1 cellular context compared by ENCODE assay signal in the genomic region with DNA sequence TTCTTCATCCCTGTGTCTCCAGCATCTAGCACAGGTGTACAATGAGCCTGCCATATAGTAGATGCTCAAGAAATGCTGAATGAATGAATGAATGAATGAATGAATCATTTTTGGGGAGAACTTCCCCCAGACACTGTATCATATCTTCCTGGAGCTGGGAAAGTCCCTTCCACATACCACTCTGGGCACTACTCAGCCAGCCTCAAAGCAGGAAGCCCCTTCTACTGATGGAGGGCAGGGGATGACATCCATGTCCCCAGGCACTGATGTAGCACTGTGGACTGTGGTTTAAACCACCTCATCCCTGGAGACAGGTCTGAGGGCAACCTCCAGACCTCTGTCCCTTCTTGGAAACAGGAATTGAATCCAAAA.
TF ChIP-seq lines count a peak whose summit lies in the region.

No MANE protein-coding gene starts in this region.

TF ChIP-seq in IMR-90, 13 proteins besides CTCF, POLR2A, EP300 and RAD21:
- TF ChIP-seq MAZ (IDR thresholded peaks at IDR 0.05; ENCODE audit: borderline replicate concordance, low read depth, low read length), result no peak
- no peak for TF ChIP-seq MAFK (IDR thresholded peaks at IDR 0.05; ENCODE audit: low read depth, low read length)
- TF ChIP-seq BHLHE40 (IDR thresholded peaks at IDR 0.05; ENCODE audit: low read depth, low read length), result no peak
- no peak for TF ChIP-seq CHD1 (IDR thresholded peaks at IDR 0.05; ENCODE audit: low read depth, low read length)
- TF ChIP-seq SMC3 (IDR thresholded peaks at IDR 0.05; ENCODE audit: low read depth, low read length), result no peak
- no peak for TF ChIP-seq CEBPB (IDR thresholded peaks at IDR 0.05; ENCODE audit: low read depth, low read length)
- TF ChIP-seq MXI1 (IDR thresholded peaks at IDR 0.05; ENCODE audit: borderline replicate concordance, low read depth, low read length), result no peak
- no peak for TF ChIP-seq FOS (IDR thresholded peaks at IDR 0.05; ENCODE audit: low read depth, low read length)
- TF ChIP-seq, protein P1, sequence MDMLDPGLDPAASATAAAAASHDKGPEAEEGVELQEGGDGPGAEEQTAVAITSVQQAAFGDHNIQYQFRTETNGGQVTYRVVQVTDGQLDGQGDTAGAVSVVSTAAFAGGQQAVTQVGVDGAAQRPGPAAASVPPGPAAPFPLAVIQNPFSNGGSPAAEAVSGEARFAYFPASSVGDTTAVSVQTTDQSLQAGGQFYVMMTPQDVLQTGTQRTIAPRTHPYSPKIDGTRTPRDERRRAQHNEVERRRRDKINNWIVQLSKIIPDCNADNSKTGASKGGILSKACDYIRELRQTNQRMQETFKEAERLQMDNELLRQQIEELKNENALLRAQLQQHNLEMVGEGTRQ (IDR thresholded peaks at IDR 0.05; ENCODE audit: low read depth, low read length), result no peak
- TF ChIP-seq NFE2L2 (IDR thresholded peaks at IDR 0.05; ENCODE audit: low read depth, low read length), result no peak
- TF ChIP-seq RCOR1 (IDR thresholded peaks at IDR 0.05; ENCODE audit: insufficient replicate concordance, low read length), result no peak
- TF ChIP-seq, protein P2, sequence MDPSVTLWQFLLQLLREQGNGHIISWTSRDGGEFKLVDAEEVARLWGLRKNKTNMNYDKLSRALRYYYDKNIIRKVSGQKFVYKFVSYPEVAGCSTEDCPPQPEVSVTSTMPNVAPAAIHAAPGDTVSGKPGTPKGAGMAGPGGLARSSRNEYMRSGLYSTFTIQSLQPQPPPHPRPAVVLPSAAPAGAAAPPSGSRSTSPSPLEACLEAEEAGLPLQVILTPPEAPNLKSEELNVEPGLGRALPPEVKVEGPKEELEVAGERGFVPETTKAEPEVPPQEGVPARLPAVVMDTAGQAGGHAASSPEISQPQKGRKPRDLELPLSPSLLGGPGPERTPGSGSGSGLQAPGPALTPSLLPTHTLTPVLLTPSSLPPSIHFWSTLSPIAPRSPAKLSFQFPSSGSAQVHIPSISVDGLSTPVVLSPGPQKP (IDR thresholded peaks at IDR 0.05; ENCODE audit: borderline replicate concordance, low read depth, low read length), result no peak
- TF ChIP-seq RFX5 (IDR thresholded peaks at IDR 0.05; ENCODE audit: low read depth, low read length), result no peak
